19 cellular contexts compared by ENCODE assay signal in genomic region chr9:80077059-80077458, GRCh38.
"Had no signal": no experiment of that assay in that cellular context is flagged by ENCODE, and none has a peak within 500 bp of the region (broad histone marks: within the 10 kb centered on the region; RNA-seq: fewer than 3 reads in every experiment).

No MANE protein-coding gene starts in this region.

- H3K27me3 Mint-ChIP-seq: activated CD4-positive, alpha-beta T cell treated with anti-CD3 and anti-CD28 coated beads for 36 hours; natural killer cell treated with Interleukin-12 subunit alpha and Interleukin-12 subunit beta and Interleukin-15 and Interleukin-18, amount 100 ng/mL, for 72 hours had no signal

- H3K4me3 Mint-ChIP-seq: activated CD4-positive, alpha-beta T cell treated with anti-CD3 and anti-CD28 coated beads for 36 hours; activated T-helper 1 cell treated with anti-CD3 and anti-CD28 coated beads, Interleukin-12 subunit alpha, Interleukin-12 subunit beta, Interleukin-2, Interleukin-4 antibody, amounts not matched to agents 30 ng/mL and 10 ng/mL and 1 ng/mL, durations not matched to agents 14 hours and 24 hours and 36 hours; immature natural killer cell; natural killer cell treated with Interleukin-12 subunit alpha and Interleukin-12 subunit beta and Interleukin-15 and Interleukin-18, amount 100 ng/mL, for 72 hours; T-helper 2 cell treated with Interferon-gamma antibody and Interleukin-4, amounts not matched to agents 5 μg/mL and 100 μg/mL, for 36 hours had no signal

- H3K27ac ChIP-seq: esophagus muscularis mucosa, left ventricle myocardium inferior, tibial nerve, vagina had no signal

- H3K9me3 Mint-ChIP-seq: activated naive CD4-positive, alpha-beta T cell treated with anti-CD3 and anti-CD28 coated beads, Interleukin-2, amount 50 U/mL, for 72 hours; activated T-helper 1 cell treated with anti-CD3 and anti-CD28 coated beads, Interleukin-12 subunit alpha, Interleukin-12 subunit beta, Interleukin-2, Interleukin-4 antibody, amounts not matched to agents 30 ng/mL and 10 ng/mL and 1 ng/mL, durations not matched to agents 14 hours and 24 hours and 36 hours; T-helper 2 cell treated with Interferon-gamma antibody and Interleukin-4, amounts not matched to agents 5 μg/mL and 100 μg/mL, for 36 hours had no signal

- ATAC-seq: activated CD4-positive, alpha-beta T cell treated with anti-CD3 and anti-CD28 coated beads for 36 hours; activated naive CD4-positive, alpha-beta T cell treated with anti-CD3 and anti-CD28 coated beads, Interleukin-2, amount 50 U/mL, for 72 hours; natural killer cell treated with Interleukin-12 subunit alpha and Interleukin-12 subunit beta and Interleukin-15 and Interleukin-18, amount 100 ng/mL, for 72 hours had no signal

- DNase-seq: activated CD4-positive, alpha-beta T cell treated with anti-CD3 and anti-CD28 coated beads for 36 hours; activated CD4-positive, alpha-beta T cell treated with anti-CD3 and anti-CD28 coated beads, Interleukin-2, amount 50 U/mL, for 48 hours; activated gamma-delta T cell treated with Interleukin-2 at 50 U/mL for 16 hours; activated T-cell treated with anti-CD3 and anti-CD28 coated beads for 4 hours; amniotic stem cell; dermis blood vessel endothelial cell; effector memory CD4-positive, alpha-beta T cell; immature natural killer cell; kidney glomerular epithelial cell; left ventricle myocardium inferior; posterior cingulate gyrus; stimulated activated naive CD4-positive, alpha-beta T cell treated with Interleukin-2 at 50 U/mL for 16 hours had no signal

- H3K27me3 ChIP-seq: esophagus muscularis mucosa, tibial nerve, vagina had no signal

- H3K9me3 ChIP-seq: esophagus muscularis mucosa, vagina had no signal

- H3K36me3 Mint-ChIP-seq: activated naive CD4-positive, alpha-beta T cell treated with anti-CD3 and anti-CD28 coated beads, Interleukin-2, amount 50 U/mL, for 72 hours; immature natural killer cell; natural killer cell treated with Interleukin-12 subunit alpha and Interleukin-12 subunit beta and Interleukin-15 and Interleukin-18, amount 100 ng/mL, for 72 hours had no signal

- H3K27ac Mint-ChIP-seq: activated CD4-positive, alpha-beta T cell treated with anti-CD3 and anti-CD28 coated beads for 36 hours; activated naive CD4-positive, alpha-beta T cell treated with anti-CD3 and anti-CD28 coated beads, Interleukin-2, amount 50 U/mL, for 72 hours; activated T-helper 1 cell treated with anti-CD3 and anti-CD28 coated beads, Interleukin-12 subunit alpha, Interleukin-12 subunit beta, Interleukin-2, Interleukin-4 antibody, amounts not matched to agents 30 ng/mL and 10 ng/mL and 1 ng/mL, durations not matched to agents 14 hours and 24 hours and 36 hours; immature natural killer cell; natural killer cell treated with Interleukin-12 subunit alpha and Interleukin-12 subunit beta and Interleukin-15 and Interleukin-18, amount 100 ng/mL, for 72 hours; T-helper 2 cell treated with Interferon-gamma antibody and Interleukin-4, amounts not matched to agents 5 μg/mL and 100 μg/mL, for 36 hours had no signal

- H3K4me1 Mint-ChIP-seq: immature natural killer cell had no signal

- H3K4me3 ChIP-seq: esophagus muscularis mucosa, left ventricle myocardium inferior, tibial nerve, vagina had no signal

- H3K36me3 ChIP-seq: esophagus muscularis mucosa, left ventricle myocardium inferior, tibial nerve, vagina had no signal
